Comparison of ENCODE assay signal across 27 cellular contexts in genomic region chr4:41976775-41977516, GRCh38. TPM values are rescaled to one million over a fixed set of nuclear protein-coding genes. Genes with fewer than 3 reads are reported as not detected.
DNase-seq lines count a peak whose midpoint lies in the region; FAIRE-seq and TF ChIP-seq lines count a peak whose summit lies in the region.
"Had no signal": no experiment of that assay in that cellular context is flagged by ENCODE, and none has a peak within 500 bp of the region (broad histone marks: within the 10 kb centered on the region; RNA-seq: fewer than 3 reads in every experiment).

No MANE protein-coding gene starts in this region.

- DNase-seq in NCI-H345 (lab: John Stamatoyannopoulos, UW) (peak; percentile 35), NCI-H345 treated with DMSO at 0.1 percent for 48 hours (lab: John Stamatoyannopoulos, UW; ENCODE audit: unreplicated experiment) (no peak), NCI-H510A treated with DMSO at 0.1 percent for 48 hours (lab: John Stamatoyannopoulos, UW) (peak; percentile 25), kidney (no peak), small intestine (peak; percentile 13), NCI-H748 treated with DMSO at 0.1 percent for 48 hours (lab: John Stamatoyannopoulos, UW) (no peak)
- no peak for DNase-seq in stimulated activated CD8-positive, alpha-beta memory T cell treated with anti-CD3 and anti-CD28 coated beads, Interleukin-4, amount 100 ng/mL, for 48 hours
- DNase-seq in stimulated activated CD4-positive, alpha-beta T cell treated with anti-CD3 and anti-CD28 coated beads, Interleukin-2, amount 100 ng/mL, for 48 hours = no peak
- DNase-seq: activated CD4-positive, alpha-beta T cell treated with anti-CD3 and anti-CD28 coated beads for 1 hour; activated CD8-positive, alpha-beta T cell treated with anti-CD3 and anti-CD28 coated beads for 36 hours; CD4-positive, alpha-beta memory T cell; cortex of kidney; DMS 273 treated with DMSO at 0.1 percent for 48 hours; endodermal cell; gastrocnemius medialis; H9; left ventricle myocardium inferior; naive B cell; NCI-H1105 treated with DMSO at 0.1 percent for 48 hours; NCI-H2171; stimulated activated naive CD8-positive, alpha-beta T cell treated with anti-CD3 and anti-CD28 coated beads, Interleukin-15, amount 100 ng/mL, for 72 hours; thyroid gland had no signal

- TF ChIP-seq CTCF in kidney (IDR thresholded peaks at IDR 0.05; ENCODE audit: borderline replicate concordance, extremely low read depth, insufficient read depth) = no peak

- intact Hi-C loops in kidney (cut with DNase I) = no loop called here

- H3K4me1 ChIP-seq in kidney (ENCODE audit: control insufficient read depth in 1 of 2, insufficient read depth in 1 of 2, low read depth in 1 of 2, low read length in 2 of 2) = peaks cover 10 to 20% of the 10 kb centered on the region in 2 donors
- H3K4me1 ChIP-seq in small intestine (ENCODE audit: control insufficient read depth in 2 of 2, insufficient read depth in 1 of 2, low read depth in 1 of 2, low read length in 1 of 2) = peaks cover 0 to 1% of the 10 kb centered on the region in 2 donors
- H3K4me1 ChIP-seq: esophagus muscularis mucosa, thyroid gland had no signal

- peak; percentile 69 for FAIRE-seq in kidney (lab: Jason Lieb, UNC)
- FAIRE-seq in small intestine (lab: Jason Lieb, UNC) = no peak
- FAIRE-seq: A204.1, bronchial epithelial cell, G401.6 had no signal

- no peaks in the 10 kb centered on the region for H3K27me3 ChIP-seq in small intestine (ENCODE audit: control insufficient read depth in 2 of 2, insufficient read depth in 2 of 2, low read length in 2 of 2)
- H3K27me3 ChIP-seq: esophagus muscularis mucosa, gastrocnemius medialis, hepatocyte, thyroid gland had no signal

- H3K27ac ChIP-seq in kidney (ENCODE audit: low read depth in 2 of 2, low read length in 2 of 2) = peak overlapping the region; percentile 48 to 61
- H3K27ac ChIP-seq in small intestine (ENCODE audit: low read depth in 1 of 2, low read length in 1 of 2) = no peak overlapping the region
- H3K27ac ChIP-seq: esophagus muscularis mucosa, gastrocnemius medialis, hepatocyte, left ventricle myocardium inferior, thyroid gland had no signal

- H3K9ac ChIP-seq in kidney (ENCODE audit: low read length in 2 of 2) = no peak overlapping the region

- H3K4me3 ChIP-seq in kidney (ENCODE audit: low read length in 2 of 2) (peak overlapping the region in 1 of 2 donors; percentile 9), small intestine (ENCODE audit: low read depth in 1 of 2, low read length in 2 of 2) (no peak overlapping the region)
- H3K4me3 ChIP-seq: esophagus muscularis mucosa, gastrocnemius medialis, hepatocyte, left ventricle myocardium inferior, thyroid gland had no signal

- WGBS in small intestine, 3 donors = 9 to 42% (median 36%) methylated on average over 1 of the region's 1 CpG

- H3K9me3 ChIP-seq in kidney (ENCODE audit: control insufficient read depth in 1 of 2, low read length in 2 of 2) = no peaks in the 10 kb centered on the region
- no peaks in the 10 kb centered on the region for H3K9me3 ChIP-seq in small intestine (ENCODE audit: control insufficient read depth, low read depth)
- H3K9me3 ChIP-seq: esophagus muscularis mucosa, gastrocnemius medialis, left ventricle myocardium inferior, thyroid gland had no signal

- H3K36me3 ChIP-seq in kidney (ENCODE audit: control insufficient read depth in 1 of 2, insufficient read depth in 2 of 2, low read length in 2 of 2) = no peaks in the 10 kb centered on the region
- no peaks in the 10 kb centered on the region for H3K36me3 ChIP-seq in small intestine (ENCODE audit: control insufficient read depth in 2 of 2, insufficient read depth in 2 of 2, low read length in 2 of 2)
- H3K36me3 ChIP-seq: esophagus muscularis mucosa, gastrocnemius medialis, left ventricle myocardium inferior, thyroid gland had no signal

RNA-seq across cellular contexts. Expression of gene DCAF4L1, which starts 4.6 kb away (rescaled TPM):
- 0.16 TPM for total RNA-seq in kidney
- polyA plus RNA-seq in kidney (ENCODE audit: insufficient read depth, low read depth, low replicate concordance) (0.28 TPM), small intestine (under 1 TPM in 2 of 3 donors, not detected in 1; 0.06 to 0.22 TPM)
- polyA plus RNA-seq: CD4-positive, alpha-beta memory T cell; hepatocyte had no signal

RNA-seq across cellular contexts. Expression of gene SLC30A9, which starts 13.4 kb away (rescaled TPM):
- 70.8 TPM for total RNA-seq in kidney
- polyA plus RNA-seq in kidney (ENCODE audit: insufficient read depth, low read depth, low replicate concordance) = 52.3 TPM
- polyA plus RNA-seq in small intestine = 10 to 100 TPM; 15.1 to 27.9 (median 23.5) TPM

RNA-seq across cellular contexts. Expression of gene TMEM33, which starts 41.7 kb away (rescaled TPM):
- 63.8 TPM for total RNA-seq in kidney
- 20.3 TPM for polyA plus RNA-seq in kidney (ENCODE audit: insufficient read depth, low read depth, low replicate concordance)
- polyA plus RNA-seq in small intestine = 10 to 100 TPM in 1 of 3 donors, 1 to 10 TPM in 2; 6.2 to 22.1 (median 6.7) TPM

Comparison
In these comparisons a context has a peak if more than half of its experiments do, and no peak if none do; other contexts are left out.
1. DNase-seq: peak in NCI-H345 (single experiment), NCI-H510A treated with DMSO at 0.1 percent for 48 hours (single experiment) and small intestine (single experiment); none in NCI-H345 treated with DMSO at 0.1 percent for 48 hours (single experiment), kidney (single experiment), NCI-H748 treated with DMSO at 0.1 percent for 48 hours (single experiment), stimulated activated CD8-positive, alpha-beta memory T cell treated with anti-CD3 and anti-CD28 coated beads, Interleukin-4, amount 100 ng/mL, for 48 hours (single experiment) and stimulated activated CD4-positive, alpha-beta T cell treated with anti-CD3 and anti-CD28 coated beads, Interleukin-2, amount 100 ng/mL, for 48 hours (0 of 2).
2. H3K27ac ChIP-seq: peak in kidney (2 of 2); none in small intestine (0 of 2).